8 cellular contexts compared by ENCODE assay signal in genomic region chr9:112174965-112175795, GRCh38. TPM values are rescaled to one million over a fixed set of nuclear protein-coding genes. Genes with fewer than 3 reads are reported as not detected.
DNase-seq lines count a peak whose midpoint lies in the region; ATAC-seq, FAIRE-seq and TF ChIP-seq lines count a peak whose summit lies in the region.

Gene SUSD1 (minus strand): TSS chr9:112175297. CDS start chr9:112175235, 62 bp downstream.

- H3K27me3 ChIP-seq in Peyer's patch (no peaks in the 10 kb centered on the region), astrocyte (ENCODE audit: insufficient read depth, low read length) (no peaks in the 10 kb centered on the region), iPS DF 6.9 (ENCODE audit: control insufficient read depth, insufficient read depth, low read length) (no peaks in the 10 kb centered on the region; the same call in 1 of the 2 replicates)

- no peak for FAIRE-seq in astrocyte (lab: Jason Lieb, UNC)

- intact Hi-C loops in CD14-positive monocyte (cut with micrococcal nuclease) = loop anchor here (5.0 kb wide), 2 partner anchors 157 to 202 kb away; partner anchors contain the start of gene PTBP3 (in 1 of the 2)

- H3K9ac ChIP-seq in astrocyte (ENCODE audit: low read length) = peak within 1 kb of the TSS; percentile 52

- WGBS in iPS DF 6.9 (ENCODE audit: insufficient coverage, insufficient read length) = no CpG with 5 or more reads among the region's 88 CpGs

- H3K27ac Mint-ChIP-seq in CD14-positive monocyte (peak within 1 kb of the TSS; percentile 97 to 98 (median 98)), astrocyte (ENCODE audit: unreplicated experiment) (peak within 1 kb of the TSS; percentile 77)

- H3K27ac ChIP-seq in Peyer's patch (peak within 1 kb of the TSS; percentile 75 to 97 (median 85)), astrocyte (ENCODE audit: low read depth, low read length) (no peak within 1 kb of the TSS), iPS DF 6.9 (ENCODE audit: low read length) (no peak within 1 kb of the TSS)

- H3K4me1 Mint-ChIP-seq in CD14-positive monocyte (peaks cover 81% of the 10 kb centered on the region), astrocyte (ENCODE audit: low read depth, unreplicated experiment) (peaks cover 20% of the 10 kb centered on the region)

- H2AFZ ChIP-seq in astrocyte (ENCODE audit: low read depth, low read length) = peak within 1 kb of the TSS; percentile 79

- H3K9me3 Mint-ChIP-seq in CD14-positive monocyte = peaks cover 0 to 5% (median 0%) of the 10 kb centered on the region in 7 donors
- no peaks in the 10 kb centered on the region for H3K9me3 Mint-ChIP-seq in astrocyte (ENCODE audit: unreplicated experiment)

- TF ChIP-seq CTCF in CD14-positive monocyte (IDR thresholded peaks at IDR 0.05) = no peak
- no peak for TF ChIP-seq CTCF in Peyer's patch (IDR thresholded peaks at IDR 0.05)
- TF ChIP-seq CTCF in astrocyte (IDR thresholded peaks at IDR 0.05; ENCODE audit: insufficient read depth, low read depth, low read length) = no peak

- H3K9me3 ChIP-seq in Peyer's patch (no peaks in the 10 kb centered on the region), astrocyte (ENCODE audit: insufficient read depth, low read depth, low read length) (no peaks in the 10 kb centered on the region), iPS DF 6.9 (ENCODE audit: control insufficient read depth, insufficient read depth, low read length) (no peaks in the 10 kb centered on the region)

- ATAC-seq in GM18873 (IDR thresholded peaks at IDR 0.05; ENCODE audit: low FRiP score, unreplicated experiment) (peak; percentile 15), HG03064 (IDR thresholded peaks at IDR 0.05; ENCODE audit: low read depth, unreplicated experiment) (peak; percentile 49)

- H3K36me3 ChIP-seq in Peyer's patch (no peaks in the 10 kb centered on the region), astrocyte (ENCODE audit: insufficient read depth, low read length) (no peaks in the 10 kb centered on the region), iPS DF 6.9 (ENCODE audit: control insufficient read depth, insufficient read depth, low read length) (no peaks in the 10 kb centered on the region)

- peak; percentile 65 for DNase-seq in CD14-positive monocyte (ENCODE audit: low spot score)
- peak in 2 of 3 donors; percentile 29 to 62 for DNase-seq in Peyer's patch
- no peak for DNase-seq in astrocyte (ENCODE audit: low read depth)
- no peak for DNase-seq in iPS DF 6.9 (ENCODE audit: low read depth, low spot score)
- DNase-seq in skeletal muscle cell (ENCODE audit: low read depth) = no peak
- no peak for DNase-seq in NCI-H2029 treated with DMSO at 0.1 percent for 48 hours (lab: John Stamatoyannopoulos, UW)

- H3K4me2 ChIP-seq in astrocyte (ENCODE audit: low read length) = peak within 1 kb of the TSS; percentile 81

- H3K4me3 Mint-ChIP-seq in CD14-positive monocyte = peak within 1 kb of the TSS; percentile 82 to 93
- H3K4me3 Mint-ChIP-seq in astrocyte (ENCODE audit: unreplicated experiment) = peak within 1 kb of the TSS; percentile 86

- H3K36me3 Mint-ChIP-seq in CD14-positive monocyte (peaks cover 24 to 28% of the 10 kb centered on the region in 2 donors), astrocyte (ENCODE audit: low read depth, unreplicated experiment) (peaks cover 14% of the 10 kb centered on the region)

- H3K27me3 Mint-ChIP-seq in CD14-positive monocyte (ENCODE audit: low read depth in 3 of 3) (peaks cover 0 to 2% (median 0%) of the 10 kb centered on the region in 3 donors), astrocyte (ENCODE audit: low read depth, unreplicated experiment) (peaks cover 4% of the 10 kb centered on the region)

- peaks cover 9 to 19% (median 11%) of the 10 kb centered on the region in 4 donors for H3K4me1 ChIP-seq in Peyer's patch
- H3K4me1 ChIP-seq in astrocyte (ENCODE audit: insufficient read depth, low read length) = peaks cover 8% of the 10 kb centered on the region
- H3K4me1 ChIP-seq in iPS DF 6.9 (ENCODE audit: control insufficient read depth, insufficient read depth, low read length) = peaks cover 1% of the 10 kb centered on the region; the same call in 1 of the 2 replicates

- peaks cover 5% of the 10 kb centered on the region for H3K79me2 ChIP-seq in astrocyte (ENCODE audit: insufficient read depth, low read length)

- H3K4me3 ChIP-seq in Peyer's patch (peak within 1 kb of the TSS; percentile 74 to 92 (median 82)), astrocyte (ENCODE audit: insufficient read depth, low read depth, low read length) (peak within 1 kb of the TSS; percentile 57), iPS DF 6.9 (ENCODE audit: low read length) (peak within 1 kb of the TSS; percentile 58; the same call in 1 of the 2 replicates), skeletal muscle cell (ENCODE audit: low read depth, low read length) (peak within 1 kb of the TSS; percentile 53)

- peak in 1 of 2 donors; percentile 68 for TF ChIP-seq POLR2A in Peyer's patch (IDR thresholded peaks at IDR 0.05)

- no peaks in the 10 kb centered on the region for H4K20me1 ChIP-seq in astrocyte (ENCODE audit: insufficient read depth, low read length)

RNA-seq across cellular contexts. Expression of gene SUSD1, which starts in this region (rescaled TPM):
- polyA plus RNA-seq in CD14-positive monocyte = 10 to 100 TPM; 29.1 to 42.3 TPM
- total RNA-seq in Peyer's patch = 10 to 100 TPM; 10.6 to 28.9 (median 21.3) TPM
- 16.6 and 17.2 TPM in 2 replicates for total RNA-seq in astrocyte

Comparison
In these comparisons a context has a peak if more than half of its experiments do, and no peak if none do; other contexts are left out.
1. DNase-seq: peak in CD14-positive monocyte (single experiment) and Peyer's patch (2 of 3); none in astrocyte (single experiment), iPS DF 6.9 (single experiment), skeletal muscle cell (single experiment) and NCI-H2029 treated with DMSO at 0.1 percent for 48 hours (single experiment).
2. H3K27ac ChIP-seq: peak in Peyer's patch (4 of 4); none in astrocyte (single experiment) and iPS DF 6.9 (single experiment).
3. Peak in every context shown above with its lines, with median percentiles within 50 percentile points of each other: H3K4me3 ChIP-seq.